ENCODE assay signal across 8 cellular contexts in the genomic region with DNA sequence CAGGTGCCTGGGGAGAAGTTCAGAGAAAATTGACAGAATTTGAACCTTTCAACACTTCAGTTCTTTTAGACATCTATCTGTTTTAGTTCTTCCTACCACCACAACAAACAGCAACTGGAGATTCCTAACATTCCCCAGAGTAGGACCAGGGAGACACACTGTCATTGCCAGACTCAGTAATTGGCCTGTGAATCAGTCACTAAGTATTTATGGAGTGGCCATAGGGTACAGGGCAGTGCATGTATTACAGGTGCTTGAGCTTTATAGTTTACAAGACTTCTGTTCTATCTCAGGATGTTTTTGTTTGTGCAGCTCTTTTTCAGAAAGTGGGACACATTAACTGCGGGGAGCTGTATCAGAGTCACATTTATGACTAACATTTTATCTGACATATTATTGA. TPM values are rescaled to one million over a fixed set of nuclear protein-coding genes. Genes with fewer than 3 reads are reported as not detected.
DNase-seq lines count a peak whose midpoint lies in the region; ATAC-seq, FAIRE-seq and TF ChIP-seq lines count a peak whose summit lies in the region.

No MANE protein-coding gene starts in this region.

- peaks cover 4% of the 10 kb centered on the region; the same call in 1 of the 2 replicates for H3K23me2 ChIP-seq in H1 (ENCODE audit: low read depth, low read length)

- H3K36me3 ChIP-seq in ES-I3 (ENCODE audit: insufficient read depth, low read length), result no peaks in the 10 kb centered on the region
- 0 out of 8 replicates have a peak, but pooled peaks cover 0 to 3% (median 0%) of the 10 kb centered on the region in 4 experiments for H3K36me3 ChIP-seq in H1 (ENCODE audit: control insufficient read depth in 2 of 4, insufficient read depth in 4 of 4, low read length in 3 of 4)

- no peak for TF ChIP-seq EP300 in H1 (IDR thresholded peaks at IDR 0.05; ENCODE audit: borderline replicate concordance in 1 of 2, low read depth in 2 of 2, low read length in 2 of 2)

- H3K9me3 Mint-ChIP-seq in osteocyte (ENCODE audit: unreplicated experiment), result no peaks in the 10 kb centered on the region

- H3K27ac ChIP-seq in H1 (ENCODE audit: low read depth, low read length), result no peak overlapping the region

- H3K27me3 ChIP-seq in H1 (replicated peaks in 1 of 4; ENCODE audit: control insufficient read depth in 3 of 4, extremely low read depth in 1 of 4, insufficient read depth in 3 of 4, low read length in 3 of 4), result no peaks in the 10 kb centered on the region

- H3K79me2 ChIP-seq in H1 (ENCODE audit: control insufficient read depth in 1 of 2, insufficient read depth in 2 of 2, low read length in 2 of 2), result peaks cover 0 to 48% of the 10 kb centered on the region in 2 experiments; a peak in 3 of 4 replicates

- H3K4me3 ChIP-seq in H1 (ENCODE audit: extremely low read depth in 1 of 4, insufficient read depth in 2 of 4, low read depth in 3 of 4, low read length in 4 of 4), result peak overlapping the region in 3 of 4 experiments; percentile 81 to 97 (median 91); a peak in 5 of 8 replicates

- no peak for TF ChIP-seq CTCF in H1 (IDR thresholded peaks at IDR 0.05; ENCODE audit: control extremely low read depth in 1 of 3, insufficient read depth in 1 of 3, low read depth in 1 of 3, low read length in 3 of 3)
- no peak for TF ChIP-seq CTCF in osteocyte (IDR thresholded peaks at IDR 0.05)

- no peaks in the 10 kb centered on the region for H3K27me3 Mint-ChIP-seq in osteocyte (ENCODE audit: unreplicated experiment)

- no peak overlapping the region for H2BK15ac ChIP-seq in H1 (ENCODE audit: low read length)

- H2BK12ac ChIP-seq in H1 (ENCODE audit: low read depth, low read length), result no peak overlapping the region

- H3K4me3 Mint-ChIP-seq in osteocyte (ENCODE audit: unreplicated experiment), result peak overlapping the region; percentile 92

- H3K9me3 ChIP-seq in ES-I3 (ENCODE audit: control insufficient read depth, insufficient read depth, low read length), result no peaks in the 10 kb centered on the region
- H3K9me3 ChIP-seq in H1 (ENCODE audit: insufficient read depth in 2 of 2, low read depth in 1 of 2, low read length in 1 of 2), result no peaks in the 10 kb centered on the region

- H4K5ac ChIP-seq in H1 (ENCODE audit: insufficient read length, low read depth, low read length), result no peak overlapping the region

- no peak overlapping the region for H3K23ac ChIP-seq in H1 (ENCODE audit: insufficient read length)

- peak overlapping the region; percentile 73; the same call in 1 of the 2 replicates for H3K9ac ChIP-seq in ES-I3 (ENCODE audit: low read depth, low read length)
- no peak overlapping the region for H3K9ac ChIP-seq in H1 (replicated peaks in 1 of 4; ENCODE audit: extremely low read depth in 1 of 4, low read depth in 3 of 4, low read length in 3 of 4)

- H3K4me1 Mint-ChIP-seq in osteocyte (ENCODE audit: unreplicated experiment), result peaks cover 31% of the 10 kb centered on the region

- CTCF ChIA-PET in H1 (lab: Charles Lee; ENCODE audit: partially characterized antibody), result interaction anchor here (1.0 to 2.4 kb wide), 7 partner anchors 30 to 107 kb away, joined by 3 to 14 read pairs (median 4); no protein-coding TSS in a partner anchor

- POLR2A ChIA-PET in H1 (lab: Charles Lee; ENCODE audit: partially characterized antibody), result interaction anchor here (1.0 to 4.4 kb wide), 8 partner anchors 9 to 138 kb away, joined by 3 to 33 read pairs (median 11); a partner anchor contains a TSS

- FAIRE-seq in H1 (lab: Jason Lieb, UNC), result no peak

- H3K36me3 Mint-ChIP-seq in osteocyte (ENCODE audit: unreplicated experiment), result no peaks in the 10 kb centered on the region

- H2BK20ac ChIP-seq in H1 (ENCODE audit: low read length), result no peak overlapping the region

- no peak for TF ChIP-seq RAD21 in H1 (IDR thresholded peaks at IDR 0.05 in 1 of 2, conservative IDR thresholded peaks at IDR 0.05 in 1 of 2; ENCODE audit: low read depth in 2 of 2, low read length in 2 of 2)

- H3K56ac ChIP-seq in H1 (replicated peaks; ENCODE audit: insufficient read length, low read depth, low read length), result no peak overlapping the region

- H3K4me2 ChIP-seq in H1 (ENCODE audit: insufficient read depth in 1 of 2, low read depth in 2 of 2, low read length in 2 of 2), result peak overlapping the region; percentile 52 to 91; a peak in 3 of 4 replicates

- peak overlapping the region; percentile 8 for H3K27ac Mint-ChIP-seq in osteocyte (ENCODE audit: unreplicated experiment)

- H3K79me1 ChIP-seq in H1 (ENCODE audit: low read depth, low read length), result 0 out of 2 replicates have a peak, but pooled peaks cover 3% of the 10 kb centered on the region

- DNase-seq in NCI-H69 (lab: John Stamatoyannopoulos, UW), result peak; percentile 24
- no peak for DNase-seq in H1 (ENCODE audit: low read depth in 1 of 2, low spot score in 2 of 2)
- no peak for DNase-seq in osteocyte (ENCODE audit: extremely low spot score, unreplicated experiment)
- no peak for DNase-seq in activated gamma-delta T cell treated with Interleukin-2 at 50 U/mL for 16 hours
- no peak for DNase-seq in stimulated activated CD4-positive, alpha-beta T cell treated with anti-CD3 and anti-CD28 coated beads, Interleukin-4, amount 100 ng/mL, for 24 hours

- no peak for TF ChIP-seq POLR2A in H1 (IDR thresholded peaks at IDR 0.05; ENCODE audit: control extremely low read depth in 1 of 2, low read depth in 2 of 2, low read length in 2 of 2)

- H3K4me1 ChIP-seq in ES-I3 (ENCODE audit: insufficient read depth, low read length) (peaks cover 11% of the 10 kb centered on the region), H1 (replicated peaks in 1 of 4; ENCODE audit: control insufficient read depth in 3 of 4, insufficient read depth in 4 of 4, low read length in 3 of 4) (peaks cover 0 to 7% (median 3%) of the 10 kb centered on the region in 4 experiments; a peak in 5 of 7 replicates)

- H3K14ac ChIP-seq in H1 (ENCODE audit: insufficient read length), result no peak overlapping the region

- no peak overlapping the region for H3K18ac ChIP-seq in H1 (ENCODE audit: extremely low read depth, low read length)

- ATAC-seq in GM21786 (IDR thresholded peaks at IDR 0.05; ENCODE audit: unreplicated experiment) (no peak), HG03175 (IDR thresholded peaks at IDR 0.05; ENCODE audit: unreplicated experiment) (no peak)

- no peak overlapping the region for H3K4ac ChIP-seq in H1 (replicated peaks; ENCODE audit: insufficient read length, low read depth, low read length)

- no peak overlapping the region for H4K8ac ChIP-seq in H1 (ENCODE audit: extremely low read depth, insufficient read depth, low read length)

- no peak overlapping the region for H2AFZ ChIP-seq in H1 (ENCODE audit: low read length)

- 93% methylated on average over 1 of the region's 1 CpG; no CpG with 5 or more reads in 1 of the 2 experiments for WGBS in H1 (ENCODE audit: extremely low coverage in 1 of 2, insufficient coverage in 1 of 2, insufficient read length in 1 of 2, insufficient replicate concordance in 2 of 2, low coverage in 1 of 2, low lambda C conversion rate in 2 of 2, missing lambda C conversion rate in 1 of 2), 2 experiments

- no peak overlapping the region for H2BK120ac ChIP-seq in H1 (replicated peaks; ENCODE audit: low read depth, low read length)

- no peak overlapping the region for H4K91ac ChIP-seq in H1 (replicated peaks; ENCODE audit: insufficient read length, low read length)

- H4K20me1 ChIP-seq in H1 (replicated peaks in 1 of 2; ENCODE audit: control insufficient read depth in 1 of 2, insufficient read depth in 2 of 2, low read length in 2 of 2), result peaks cover 2 to 4% of the 10 kb centered on the region in 2 experiments

- no peak overlapping the region for H2AK5ac ChIP-seq in H1 (ENCODE audit: low read depth, low read length)

- H2BK5ac ChIP-seq in H1 (ENCODE audit: low read depth, low read length), result no peak overlapping the region

TF ChIP-seq in H1, 55 proteins besides CTCF, POLR2A, EP300 and RAD21:
- no peak for TF ChIP-seq SRF (IDR thresholded peaks at IDR 0.05; ENCODE audit: low read depth, low read length)
- TF ChIP-seq CREB1 (IDR thresholded peaks at IDR 0.05), result no peak
- TF ChIP-seq TEAD4 (IDR thresholded peaks at IDR 0.05; ENCODE audit: low read depth, low read length), result peak; percentile 81
- peak in 1 of 2 experiments; percentile 67; a peak in 1 of 4 replicates for TF ChIP-seq SIN3A (conservative IDR thresholded peaks at IDR 0.05 in 1 of 2, IDR thresholded peaks at IDR 0.05 in 1 of 2; ENCODE audit: low read depth in 1 of 2, low read length in 2 of 2)
TF ChIP-seq in H1: peak in this region for 2.

RNA-seq across cellular contexts. Expression of a gene that starts 1.7 kb away (rescaled TPM):
- total RNA-seq in H1 (2021; fragmentation: NEBNext Ultra II Directional; extraction: Animal tissue kit (Norgen Biotek cat#: 25700)), result 8.9 TPM in 2 replicates
- 2.6 and 3.2 TPM in 2 replicates for polyA plus RNA-seq in H1 (2011; rRNA removed)
- polyA plus RNA-seq in H1 (2011; cell fraction: cytosol; rRNA removed), result 4.6 TPM
- 7.2 TPM for polyA plus RNA-seq in H1 (2011; cell fraction: nucleus; rRNA removed)
- polyA plus RNA-seq in H1 (2012, experiment 1 of 2), result 3.6 to 5.4 TPM (median 4.7 TPM) in 4 replicates
- 0.51 TPM for polyA plus RNA-seq in H1 (2012, experiment 2 of 2)
- 5.2 TPM for polyA plus RNA-seq in H1 (2013, experiment 1 of 2)
- polyA plus RNA-seq in H1 (2013, experiment 2 of 2), result 5.2 TPM
- polyA minus RNA-seq in H1 (2011; rRNA and poly(A)+ RNA removed), result 14.5 and 17.1 TPM in 2 replicates
- 7.2 TPM for polyA minus RNA-seq in H1 (2011; cell fraction: cytosol; rRNA and poly(A)+ RNA removed)
- polyA minus RNA-seq in H1 (2011; cell fraction: nucleus; rRNA and poly(A)+ RNA removed), result 53.1 TPM
- 2.8 and 3.9 TPM in 2 replicates for total RNA-seq in osteocyte
